ENCODE assay signal across 9 cellular contexts in genomic region chr17:37743612-37743874, GRCh38. TPM values are rescaled to one million over a fixed set of nuclear protein-coding genes. Genes with fewer than 3 reads are reported as not detected.
DNase-seq lines count a peak whose midpoint lies in the region; ATAC-seq, FAIRE-seq and TF ChIP-seq lines count a peak whose summit lies in the region.
"Had no signal": no experiment of that assay in that cellular context is flagged by ENCODE, and none has a peak within 500 bp of the region (broad histone marks: within the 10 kb centered on the region; RNA-seq: fewer than 3 reads in every experiment).

No MANE protein-coding gene starts in this region.

- no peaks in the 10 kb centered on the region for H3K27me3 ChIP-seq in right cardiac atrium (ENCODE audit: control insufficient read depth, insufficient read depth)
- peaks cover 0 to 98% (median 46%) of the 10 kb centered on the region in 3 donors for H3K27me3 ChIP-seq in psoas muscle (ENCODE audit: insufficient read depth in 3 of 3, low read length in 2 of 3)

- WGBS in right cardiac atrium: 2% methylated on average over 19 of the region's 19 CpGs
- 1 to 2% (median 2%) methylated on average over 19 of the region's 19 CpGs for WGBS in psoas muscle, 3 donors

- no peak for TF ChIP-seq CTCF in psoas muscle (IDR thresholded peaks at IDR 0.05)
- TF ChIP-seq CTCF in D721Med (IDR thresholded peaks at IDR 0.05; ENCODE audit: insufficient read depth, missing control alignments): no peak

- DNase-seq in HuH-7.5 (ENCODE audit: low spot score) (peak; percentile 80), right cardiac atrium (peak in 1 of 3 donors; percentile 39), psoas muscle (no peak), D721Med (ENCODE audit: insufficient read length, low spot score) (no peak), AG08395 (ENCODE audit: low spot score) (no peak)
- DNase-seq: occipital lobe had no signal

- no peak for FAIRE-seq in D721Med (lab: Jason Lieb, UNC)

- peak; percentile 9 for TF ChIP-seq POLR2A in GM18526 (IDR thresholded peaks at IDR 0.05; ENCODE audit: extremely low read depth, insufficient read length)

- H3K4me3 ChIP-seq in right cardiac atrium (ENCODE audit: low read length) (peak overlapping the region; percentile 54), psoas muscle (peak overlapping the region; percentile 60)

- H3K36me3 ChIP-seq in psoas muscle (ENCODE audit: insufficient read depth in 1 of 2, low read depth in 1 of 2): no peaks in the 10 kb centered on the region

- H3K27ac ChIP-seq in right cardiac atrium (ENCODE audit: low read length) (no peak overlapping the region), psoas muscle (no peak overlapping the region)
- H3K27ac ChIP-seq: SK-N-MC had no signal

- ATAC-seq in right cardiac atrium (peak; percentile 27 to 43), psoas muscle (no peak), GM18909 (IDR thresholded peaks at IDR 0.05; ENCODE audit: poor library complexity, unreplicated experiment) (no peak)

- intact Hi-C loops in right cardiac atrium (cut with DNase I) (no loop called here), psoas muscle (cut with DNase I) (no loop called here)

- H3K4me1 ChIP-seq in right cardiac atrium (ENCODE audit: control insufficient read depth, insufficient read depth, low read length): no peaks in the 10 kb centered on the region
- H3K4me1 ChIP-seq in psoas muscle: peaks cover 27% of the 10 kb centered on the region

- H3K9me3 ChIP-seq in right cardiac atrium (ENCODE audit: control insufficient read depth, low read length): no peaks in the 10 kb centered on the region
- no peaks in the 10 kb centered on the region for H3K9me3 ChIP-seq in psoas muscle

RNA-seq across cellular contexts. Expression of gene HNF1B, which starts 1.3 kb away (rescaled TPM):
- total RNA-seq in right cardiac atrium (not detected), psoas muscle (not detected)
- polyA plus RNA-seq in right cardiac atrium (not detected), psoas muscle (under 1 TPM in 1 of 3 donors, not detected in 2; 0.03 TPM)
- total RNA-seq: occipital lobe had no signal

Comparison
In these comparisons a context has a peak if more than half of its experiments do, and no peak if none do; other contexts are left out.
1. ATAC-seq: peak in right cardiac atrium (2 of 2); none in psoas muscle (0 of 4) and GM18909 (single experiment).